ENCODE assay signal across 9 cellular contexts in genomic region chr5:14190194-14191164, GRCh38. TPM values are rescaled to one million over a fixed set of nuclear protein-coding genes. Genes with fewer than 3 reads are reported as not detected.
DNase-seq lines count a peak whose midpoint lies in the region; ATAC-seq, FAIRE-seq and TF ChIP-seq lines count a peak whose summit lies in the region.
"Had no signal": no experiment of that assay in that cellular context is flagged by ENCODE, and none has a peak within 500 bp of the region (broad histone marks: within the 10 kb centered on the region; RNA-seq: fewer than 3 reads in every experiment).

No MANE protein-coding gene starts in this region.

- no peak for TF ChIP-seq CTCF in fibroblast of lung (conservative IDR thresholded peaks at IDR 0.05 in 1 of 2, IDR thresholded peaks at IDR 0.05 in 1 of 2; ENCODE audit: low read depth in 1 of 2, low read length in 2 of 2)

- no peaks in the 10 kb centered on the region for H4K20me1 ChIP-seq in fibroblast of lung (ENCODE audit: control insufficient read depth, extremely low read depth, insufficient read depth, low read length)

- FAIRE-seq in G401.6 (lab: Jason Lieb, UNC): peak; percentile 63
- peak; percentile 99 for FAIRE-seq in RCC 7860 (lab: Jason Lieb, UNC)

- intact Hi-C loops in posterior vena cava (cut with DNase I): loop anchor here in 1 of 2 donors (5.0 kb wide), 1 partner anchor 82 kb away; no protein-coding TSS in a partner anchor

- H3K4me1 ChIP-seq in fibroblast of lung (ENCODE audit: control insufficient read depth, extremely low read depth, insufficient read depth, low read length): peaks cover 53% of the 10 kb centered on the region

- ATAC-seq in GM19351 (IDR thresholded peaks at IDR 0.05; ENCODE audit: unreplicated experiment): no peak

- no peak overlapping the region for H2AFZ ChIP-seq in fibroblast of lung (ENCODE audit: low read length)

- peak overlapping the region; percentile 90 for H3K27ac ChIP-seq in fibroblast of lung (ENCODE audit: insufficient read depth, low read length)

- no peaks in the 10 kb centered on the region for H3K36me3 ChIP-seq in fibroblast of lung (ENCODE audit: control insufficient read depth, insufficient read depth, low read length)

- peak overlapping the region; percentile 85 for H3K4me2 ChIP-seq in fibroblast of lung (ENCODE audit: extremely low read depth, insufficient read depth, low read length)

- no peaks in the 10 kb centered on the region for H3K27me3 ChIP-seq in fibroblast of lung (ENCODE audit: control insufficient read depth, insufficient read depth, low read length)

- no peaks in the 10 kb centered on the region for H3K9me3 ChIP-seq in fibroblast of lung (ENCODE audit: control insufficient read depth, insufficient read depth, low read depth, low read length)

- peak overlapping the region in 3 of 4 experiments; percentile 8 to 34 (median 29) for H3K4me3 ChIP-seq in fibroblast of lung (replicated peaks in 1 of 4; ENCODE audit: control extremely low read depth in 1 of 4, insufficient read depth in 1 of 4, low read depth in 3 of 4, low read length in 4 of 4)

- no peak overlapping the region for H3K9ac ChIP-seq in fibroblast of lung (ENCODE audit: insufficient read depth, low read length)

- H3K79me2 ChIP-seq in fibroblast of lung (ENCODE audit: control insufficient read depth, insufficient read depth, low read length): peaks cover 94% of the 10 kb centered on the region

- peak; percentile 100 for DNase-seq in RCC 7860 (ENCODE audit: low spot score)
- peak; percentile 97 to 100 for DNase-seq in fibroblast of lung (ENCODE audit: low read depth in 2 of 2)
- DNase-seq in posterior vena cava (ENCODE audit: low spot score): peak; percentile 88
- no peak for DNase-seq in COLO668 (lab: John Stamatoyannopoulos, UW; ENCODE audit: unreplicated experiment)
- no peak for DNase-seq in activated T-cell treated with anti-CD3 and anti-CD28 coated beads for 4 hours
- no peak for DNase-seq in mucosa of gallbladder (ENCODE audit: low spot score)
- DNase-seq: activated CD4-positive, alpha-beta T cell treated with anti-CD3 and anti-CD28 coated beads, Interleukin-2, amount 10 ng/mL, durations not matched to agents 24 days and 14 days had no signal

RNA-seq across cellular contexts. Expression of gene TRIO, which starts 47.3 kb away (rescaled TPM):
- total RNA-seq in fibroblast of lung: 139 and 281 TPM in 2 replicates
- polyA plus RNA-seq in fibroblast of lung: 120 and 134 TPM in 2 replicates
- 77.4 and 100 TPM in 2 replicates for polyA plus RNA-seq in fibroblast of lung (2012)
- 721 and 815 TPM in 2 replicates for polyA minus RNA-seq in fibroblast of lung (ENCODE audit: low replicate concordance)
- 100 to 1,000 TPM; 181 to 202 TPM for total RNA-seq in posterior vena cava
- total RNA-seq in mucosa of gallbladder: 111 TPM

Comparison
In these comparisons a context has a peak if more than half of its experiments do, and no peak if none do; other contexts are left out.
1. DNase-seq: peak in RCC 7860 (single experiment), fibroblast of lung (2 of 2) and posterior vena cava (single experiment); none in COLO668 (single experiment), activated T-cell treated with anti-CD3 and anti-CD28 coated beads for 4 hours (single experiment) and mucosa of gallbladder (single experiment).